8 cellular contexts compared by ENCODE assay signal in genomic region chr2:206443735-206444527, GRCh38. TPM values are rescaled to one million over a fixed set of nuclear protein-coding genes. Genes with fewer than 3 reads are reported as not detected.
DNase-seq lines count a peak whose midpoint lies in the region; ATAC-seq and TF ChIP-seq lines count a peak whose summit lies in the region.

No MANE protein-coding gene starts in this region.

- H2AFZ ChIP-seq in PC-3 (ENCODE audit: low read length) = peak overlapping the region; percentile 73

- CTCF ChIA-PET in PC-3 (lab: Charles Lee) = no interaction called here

- intact Hi-C loops in PC-3 (cut with micrococcal nuclease) = loop anchor here (5.0 kb wide), 1 partner anchor 282 kb away; no protein-coding TSS in a partner anchor

- H3K4me1 ChIP-seq in PC-3 (ENCODE audit: insufficient read depth, low read length) = no peaks in the 10 kb centered on the region

- no peaks in the 10 kb centered on the region for H3K9me2 ChIP-seq in PC-3 (replicated peaks; ENCODE audit: low read length)

- peak overlapping the region; percentile 82 for H3K4me2 ChIP-seq in PC-3 (ENCODE audit: low read length)

- BruUV-seq in PC-3 (replicated peaks; lab: Mats Ljungman, UMichigan) = no TSS peak

- no peak overlapping the region for H3K9ac ChIP-seq in PC-3 (ENCODE audit: low read length)

- no peaks in the 10 kb centered on the region for H3K9me3 ChIP-seq in PC-3 (ENCODE audit: low read length)

- no peak for TF ChIP-seq CTCF in PC-3 (conservative IDR thresholded peaks at IDR 0.05; ENCODE audit: low read depth, low read length)

- POLR2A ChIA-PET in PC-3 (lab: Charles Lee; ENCODE audit: unreplicated experiment) = no interaction called here

- no peaks in the 10 kb centered on the region for H3K79me2 ChIP-seq in PC-3 (ENCODE audit: low read length)

- peak; percentile 67 for ATAC-seq in HG02759 (IDR thresholded peaks at IDR 0.05; ENCODE audit: unreplicated experiment)
- peak; percentile 59 for ATAC-seq in PC-3
- ATAC-seq in left lobe of liver = peak; percentile 63
- ATAC-seq in stimulated activated naive CD8-positive, alpha-beta T cell treated with anti-CD3 and anti-CD28 coated beads, Interleukin-15, Interleukin-2, amounts not matched to agents 100 U/mL and 50 U/mL, for 24 hours = peak; percentile 62

- H3K27me3 ChIP-seq in PC-3 (ENCODE audit: low read length) = peaks cover 70% of the 10 kb centered on the region

- H3F3A ChIP-seq in PC-3 (ENCODE audit: low read length, unreplicated experiment) = no peaks in the 10 kb centered on the region

- DNase-seq in activated effector memory CD4-positive, alpha-beta T cell treated with anti-CD3 and anti-CD28 coated beads, Interleukin-2, amount 50 U/mL, for 16 hours = peak; percentile 63
- DNase-seq in activated effector memory CD4-positive, alpha-beta T cell treated with Interleukin-2 at 50 U/mL for 16 hours = no peak
- peak; percentile 10 for DNase-seq in PC-3
- peak; percentile 44 for DNase-seq in cerebellum (ENCODE audit: low spot score)
- DNase-seq in left lobe of liver (ENCODE audit: low spot score) = no peak
- peak; percentile 20 for DNase-seq in stimulated activated naive CD8-positive, alpha-beta T cell treated with anti-CD3 and anti-CD28 coated beads, Interleukin-15, Interleukin-2, amounts not matched to agents 100 U/mL and 50 U/mL, for 24 hours
- no peak for DNase-seq in cerebellar nuclear complex (lab: John Stamatoyannopoulos, UW)

- no peak overlapping the region for H3K27ac ChIP-seq in PC-3 (ENCODE audit: low read length)

- H3K36me3 ChIP-seq in PC-3 (ENCODE audit: low read depth, low read length) = no peaks in the 10 kb centered on the region

- H4K20me1 ChIP-seq in PC-3 (ENCODE audit: low read length) = no peaks in the 10 kb centered on the region

- peak overlapping the region; percentile 64 for H3K4me3 ChIP-seq in PC-3 (ENCODE audit: low read length)

RNA-seq across cellular contexts. Expression of gene ADAM23, which starts 0.6 kb away (rescaled TPM):
- total RNA-seq in PC-3 (2014; rRNA removed) = 0.22 and 0.69 TPM in 2 replicates
- 29.3 TPM for total RNA-seq in cerebellum
- 0.03 TPM for total RNA-seq in left lobe of liver

Comparison
In these comparisons a context has a peak if more than half of its experiments do, and no peak if none do; other contexts are left out.
1. DNase-seq: peak in activated effector memory CD4-positive, alpha-beta T cell treated with anti-CD3 and anti-CD28 coated beads, Interleukin-2, amount 50 U/mL, for 16 hours (single experiment), PC-3 (single experiment), cerebellum (single experiment) and stimulated activated naive CD8-positive, alpha-beta T cell treated with anti-CD3 and anti-CD28 coated beads, Interleukin-15, Interleukin-2, amounts not matched to agents 100 U/mL and 50 U/mL, for 24 hours (single experiment); none in activated effector memory CD4-positive, alpha-beta T cell treated with Interleukin-2 at 50 U/mL for 16 hours (single experiment), left lobe of liver (single experiment) and cerebellar nuclear complex (0 of 2).
2. RNA of gene ADAM23, which starts 0.6 kb away (total RNA-seq): 29.3 TPM in cerebellum (single experiment); 0.22 to 0.69 TPM in PC-3 and 0.03 TPM in left lobe of liver (single experiment); every median in the first group is over 10 times any median in the second.
3. Peak in every context shown above with its lines, with median percentiles within 50 percentile points of each other: ATAC-seq.